In genomic region chr5:66558562-66558961, GRCh38 we compare ENCODE assay signal across 11 cellular contexts. TPM values are rescaled to one million over a fixed set of nuclear protein-coding genes. Genes with fewer than 3 reads are reported as not detected.
DNase-seq lines count a peak whose midpoint lies in the region; ATAC-seq, FAIRE-seq and TF ChIP-seq lines count a peak whose summit lies in the region.
"Had no signal": no experiment of that assay in that cellular context is flagged by ENCODE, and none has a peak within 500 bp of the region (broad histone marks: within the 10 kb centered on the region; RNA-seq: fewer than 3 reads in every experiment).

No MANE protein-coding gene starts in this region.

- DNase-seq in GM12891 (ENCODE audit: insufficient read length, low spot score) = peak; percentile 11
- peak; percentile 41 for DNase-seq in activated CD4-positive, alpha-beta memory T cell treated with anti-CD3 and anti-CD28 coated beads for 36 hours
- DNase-seq in iPS-NIHi7 (ENCODE audit: extremely low spot score) = no peak
- DNase-seq in NCI-H526 treated with DMSO at 0.1 percent for 48 hours (lab: John Stamatoyannopoulos, UW) = no peak
- DNase-seq in middle frontal gyrus (ENCODE audit: extremely low spot score, low spot score) = no peak
- no peak for DNase-seq in NCI-H1092 (lab: John Stamatoyannopoulos, UW)
- DNase-seq: H7; heart left ventricle; stimulated activated CD4-positive, alpha-beta T cell treated with anti-CD3 and anti-CD28 coated beads, Interleukin-2, amount 100 ng/mL, for 24 hours had no signal

- peaks cover 14% of the 10 kb centered on the region for H3K4me1 Mint-ChIP-seq in activated CD4-positive, alpha-beta memory T cell treated with anti-CD3 and anti-CD28 coated beads for 36 hours (ENCODE audit: low read depth)

- no peak for TF ChIP-seq POLR2A in GM12891 (IDR thresholded peaks at IDR 0.05; ENCODE audit: low read depth, low read length)

- CTCF ChIA-PET in activated CD4-positive, alpha-beta memory T cell treated with anti-CD3 and anti-CD28 coated beads for 36 hours (lab: Charles Lee) = no interaction called here

- H3K27me3 Mint-ChIP-seq in activated CD4-positive, alpha-beta memory T cell treated with anti-CD3 and anti-CD28 coated beads for 36 hours = peaks cover 3% of the 10 kb centered on the region

- no peaks in the 10 kb centered on the region for H3K36me3 Mint-ChIP-seq in activated CD4-positive, alpha-beta memory T cell treated with anti-CD3 and anti-CD28 coated beads for 36 hours

- H3K4me3 Mint-ChIP-seq in activated CD4-positive, alpha-beta memory T cell treated with anti-CD3 and anti-CD28 coated beads for 36 hours = no peak overlapping the region

- intact Hi-C loops in activated CD4-positive, alpha-beta memory T cell treated with anti-CD3 and anti-CD28 coated beads for 36 hours (cut with micrococcal nuclease) = loop anchor here (10.0 kb wide), 2 partner anchors 446 to 646 kb away; no protein-coding TSS in a partner anchor

- ATAC-seq in GM19023 (IDR thresholded peaks at IDR 0.05; ENCODE audit: unreplicated experiment) (peak; percentile 46), HG02885 (IDR thresholded peaks at IDR 0.05; ENCODE audit: poor library complexity, unreplicated experiment) (peak; percentile 78)
- ATAC-seq: heart left ventricle had no signal

- H3K27ac Mint-ChIP-seq in activated CD4-positive, alpha-beta memory T cell treated with anti-CD3 and anti-CD28 coated beads for 36 hours = no peak overlapping the region

- peaks cover 7% of the 10 kb centered on the region for H3K9me3 Mint-ChIP-seq in activated CD4-positive, alpha-beta memory T cell treated with anti-CD3 and anti-CD28 coated beads for 36 hours

- peak; percentile 80 for FAIRE-seq in GM12891 (lab: Jason Lieb, UNC)

- POLR2A ChIA-PET in activated CD4-positive, alpha-beta memory T cell treated with anti-CD3 and anti-CD28 coated beads for 36 hours (lab: Charles Lee) = no interaction called here

TF ChIP-seq in GM12891, 5 proteins besides CTCF, POLR2A, EP300 and RAD21:
- TF ChIP-seq PAX5 (IDR thresholded peaks at IDR 0.05; ENCODE audit: insufficient read depth, low read length, severe bottlenecking) (no peak), TAF1 (IDR thresholded peaks at IDR 0.05; ENCODE audit: low read depth, low read length) (no peak), POLR2AphosphoS5 (IDR thresholded peaks at IDR 0.05; ENCODE audit: low read depth, low read length) (no peak), SPI1 (IDR thresholded peaks at IDR 0.05; ENCODE audit: low read depth, low read length) (no peak), POU2F2 (IDR thresholded peaks at IDR 0.05; ENCODE audit: low read depth, low read length) (no peak)

RNA-seq across cellular contexts. Expression of gene MAST4, which starts 37.6 kb away (rescaled TPM):
- polyA plus RNA-seq in GM12891 (2012; ENCODE audit: low read depth, missing spikeins) = 0.10 TPM
- 10 to 100 TPM; 30.2 to 30.3 TPM for total RNA-seq in activated CD4-positive, alpha-beta memory T cell treated with anti-CD3 and anti-CD28 coated beads for 36 hours

Comparison
In these comparisons a context has a peak if more than half of its experiments do, and no peak if none do; other contexts are left out.
1. DNase-seq: peak in GM12891 (single experiment) and activated CD4-positive, alpha-beta memory T cell treated with anti-CD3 and anti-CD28 coated beads for 36 hours (single experiment); none in iPS-NIHi7 (single experiment), NCI-H526 treated with DMSO at 0.1 percent for 48 hours (single experiment), middle frontal gyrus (single experiment) and NCI-H1092 (single experiment).